Comparison of ENCODE assay signal across 7 cellular contexts in genomic region chr5:138597660-138598400, GRCh38.
"Had no signal": no experiment of that assay in that cellular context is flagged by ENCODE, and none has a peak within 500 bp of the region (broad histone marks: within the 10 kb centered on the region; RNA-seq: fewer than 3 reads in every experiment).

No MANE protein-coding gene starts in this region.

- H3K36me3 ChIP-seq: adrenal gland, upper lobe of left lung had no signal

- H3K27ac ChIP-seq: adrenal gland, upper lobe of left lung had no signal

- H3K9me3 ChIP-seq: adrenal gland, upper lobe of left lung had no signal

- H3K27me3 ChIP-seq: adrenal gland, upper lobe of left lung had no signal

- H3K4me3 ChIP-seq: adrenal gland, upper lobe of left lung had no signal

- DNase-seq: activated CD4-positive, alpha-beta T cell treated with anti-CD3 and anti-CD28 coated beads, Interleukin-2, amount 10 ng/mL, durations not matched to agents 24 days and 14 days; activated naive CD4-positive, alpha-beta T cell treated with anti-CD3 and anti-CD28 coated beads, Interleukin-2, amount 50 U/mL, for 16 hours; activated T-cell treated with anti-CD3 and anti-CD28 coated beads for 4 hours; erythroblast; substantia nigra had no signal
